Comparison of ENCODE assay signal across 22 cellular contexts in genomic region chr22:39238561-39238960, GRCh38. TPM values are rescaled to one million over a fixed set of nuclear protein-coding genes. Genes with fewer than 3 reads are reported as not detected.
DNase-seq lines count a peak whose midpoint lies in the region; ATAC-seq and TF ChIP-seq lines count a peak whose summit lies in the region.
"Had no signal": no experiment of that assay in that cellular context is flagged by ENCODE, and none has a peak within 500 bp of the region (broad histone marks: within the 10 kb centered on the region; RNA-seq: fewer than 3 reads in every experiment).

No MANE protein-coding gene starts in this region.

- peak overlapping the region; percentile 90 for H3K27ac Mint-ChIP-seq in CD4-positive, alpha-beta T cell
- H3K27ac Mint-ChIP-seq in natural killer cell treated with Interleukin-12 subunit alpha and Interleukin-12 subunit beta and Interleukin-15 and Interleukin-18, amount 100 ng/mL, for 72 hours: no peak overlapping the region
- H3K27ac Mint-ChIP-seq: activated naive CD8-positive, alpha-beta T cell; activated T-helper 1 cell treated with anti-CD3 and anti-CD28 coated beads, Interleukin-12 subunit alpha, Interleukin-12 subunit beta, Interleukin-2, Interleukin-4 antibody, amounts not matched to agents 30 ng/mL and 10 ng/mL and 1 ng/mL, durations not matched to agents 14 hours and 24 hours and 36 hours had no signal

- intact Hi-C loops in CD4-positive, alpha-beta T cell (cut with DNase I, micrococcal nuclease): no loop called here
- intact Hi-C loops in stomach (cut with DNase I; ENCODE audit: low total_unique reads): loop anchor here (5.0 kb wide), 1 partner anchor 74 kb away; no protein-coding TSS in a partner anchor

- H3K4me3 ChIP-seq in gastroesophageal sphincter (no peak overlapping the region), stomach (no peak overlapping the region)
- H3K4me3 ChIP-seq: ascending aorta, HAP-1, lower lobe of right lung had no signal

- peaks cover 12% of the 10 kb centered on the region for H3K36me3 Mint-ChIP-seq in CD4-positive, alpha-beta T cell (ENCODE audit: low read depth)
- H3K36me3 Mint-ChIP-seq in natural killer cell treated with Interleukin-12 subunit alpha and Interleukin-12 subunit beta and Interleukin-15 and Interleukin-18, amount 100 ng/mL, for 72 hours: no peaks in the 10 kb centered on the region
- H3K36me3 Mint-ChIP-seq: activated naive CD8-positive, alpha-beta T cell had no signal

- CTCF ChIA-PET in CD4-positive, alpha-beta T cell (lab: Charles Lee): no interaction called here

- H3K4me3 Mint-ChIP-seq in CD4-positive, alpha-beta T cell: peak overlapping the region; percentile 17
- H3K4me3 Mint-ChIP-seq in natural killer cell treated with Interleukin-12 subunit alpha and Interleukin-12 subunit beta and Interleukin-15 and Interleukin-18, amount 100 ng/mL, for 72 hours: no peak overlapping the region
- H3K4me3 Mint-ChIP-seq: activated naive CD8-positive, alpha-beta T cell; activated T-helper 1 cell treated with anti-CD3 and anti-CD28 coated beads, Interleukin-12 subunit alpha, Interleukin-12 subunit beta, Interleukin-2, Interleukin-4 antibody, amounts not matched to agents 30 ng/mL and 10 ng/mL and 1 ng/mL, durations not matched to agents 14 hours and 24 hours and 36 hours had no signal

- WGBS in gastroesophageal sphincter (ENCODE audit: low coverage in 1 of 2), 2 donors: 72 to 88% methylated on average over 2 to 3 of the region's 8 CpGs
- 74 to 86% (median 84%) methylated on average over 6 to 8 of the region's 8 CpGs for WGBS in stomach, 5 donors

- TF ChIP-seq POLR2A in gastroesophageal sphincter (IDR thresholded peaks at IDR 0.05) (no peak), stomach (IDR thresholded peaks at IDR 0.05) (no peak)

- H3K4me1 ChIP-seq in gastroesophageal sphincter (peaks cover 0 to 92% (median 18%) of the 10 kb centered on the region in 3 donors), stomach (peaks cover 92 to 100% (median 95%) of the 10 kb centered on the region in 4 donors)
- H3K4me1 ChIP-seq: HAP-1 had no signal

- no peaks in the 10 kb centered on the region for H3K9me3 ChIP-seq in CD4-positive, alpha-beta T cell (ENCODE audit: control insufficient read depth, low read length)
- H3K9me3 ChIP-seq in gastroesophageal sphincter: no peaks in the 10 kb centered on the region
- no peaks in the 10 kb centered on the region for H3K9me3 ChIP-seq in stomach
- H3K9me3 ChIP-seq: ascending aorta, HAP-1, lower lobe of right lung had no signal

- H3K4me1 Mint-ChIP-seq in CD4-positive, alpha-beta T cell (ENCODE audit: low read depth): peaks cover 83% of the 10 kb centered on the region
- peaks cover 40 to 57% of the 10 kb centered on the region in 2 donors for H3K4me1 Mint-ChIP-seq in natural killer cell treated with Interleukin-12 subunit alpha and Interleukin-12 subunit beta and Interleukin-15 and Interleukin-18, amount 100 ng/mL, for 72 hours (ENCODE audit: low read depth in 2 of 2)

- TF ChIP-seq EP300 in gastroesophageal sphincter (IDR thresholded peaks at IDR 0.05): no peak
- TF ChIP-seq EP300 in stomach (IDR thresholded peaks at IDR 0.05): no peak

- POLR2A ChIA-PET in CD4-positive, alpha-beta T cell (lab: Charles Lee): interaction anchor here (4.7 to 8.8 kb wide), 2 partner anchors 79 to 87 kb away, joined by 20 to 96 read pairs; partner anchors contain the start of genes CBX7 and RPL3

- H3K36me3 ChIP-seq in gastroesophageal sphincter: no peaks in the 10 kb centered on the region
- H3K36me3 ChIP-seq in stomach: peaks cover 0 to under 1% (median 0%) of the 10 kb centered on the region in 4 donors
- H3K36me3 ChIP-seq: ascending aorta, HAP-1, lower lobe of right lung had no signal

- H3K27ac ChIP-seq in CD4-positive, alpha-beta T cell (ENCODE audit: low read depth, low read length): no peak overlapping the region
- peak overlapping the region in 3 of 4 donors; percentile 73 to 84 (median 74) for H3K27ac ChIP-seq in gastroesophageal sphincter
- H3K27ac ChIP-seq in stomach: peak overlapping the region in 3 of 5 donors; percentile 71 to 86 (median 78)
- H3K27ac ChIP-seq: ascending aorta had no signal

- H3K27me3 ChIP-seq in CD4-positive, alpha-beta T cell (ENCODE audit: control insufficient read depth, insufficient read depth, low read length): peaks cover 24% of the 10 kb centered on the region
- H3K27me3 ChIP-seq in gastroesophageal sphincter (peaks cover 46% of the 10 kb centered on the region), stomach (peaks cover 0 to 81% (median 18%) of the 10 kb centered on the region in 3 donors)
- H3K27me3 ChIP-seq: ascending aorta had no signal

- no peak for ATAC-seq in CD4-positive, alpha-beta T cell (ENCODE audit: poor library complexity)
- no peak for ATAC-seq in gastroesophageal sphincter
- ATAC-seq in natural killer cell treated with Interleukin-12 subunit alpha and Interleukin-12 subunit beta and Interleukin-15 and Interleukin-18, amount 100 ng/mL, for 72 hours: no peak
- ATAC-seq: lower lobe of right lung had no signal

- TF ChIP-seq CTCF in CD4-positive, alpha-beta T cell (IDR thresholded peaks at IDR 0.05): no peak
- no peak for TF ChIP-seq CTCF in gastroesophageal sphincter (IDR thresholded peaks at IDR 0.05)
- TF ChIP-seq CTCF in stomach (IDR thresholded peaks at IDR 0.05): no peak

- no peaks in the 10 kb centered on the region for H3K9me3 Mint-ChIP-seq in CD4-positive, alpha-beta T cell
- no peaks in the 10 kb centered on the region for H3K9me3 Mint-ChIP-seq in natural killer cell treated with Interleukin-12 subunit alpha and Interleukin-12 subunit beta and Interleukin-15 and Interleukin-18, amount 100 ng/mL, for 72 hours
- H3K9me3 Mint-ChIP-seq: activated T-helper 1 cell treated with anti-CD3 and anti-CD28 coated beads, Interleukin-12 subunit alpha, Interleukin-12 subunit beta, Interleukin-2, Interleukin-4 antibody, amounts not matched to agents 30 ng/mL and 10 ng/mL and 1 ng/mL, durations not matched to agents 14 hours and 24 hours and 36 hours had no signal

- H3K27me3 Mint-ChIP-seq in CD4-positive, alpha-beta T cell: peaks cover 37% of the 10 kb centered on the region
- peaks cover 45 to 52% of the 10 kb centered on the region in 2 donors for H3K27me3 Mint-ChIP-seq in natural killer cell treated with Interleukin-12 subunit alpha and Interleukin-12 subunit beta and Interleukin-15 and Interleukin-18, amount 100 ng/mL, for 72 hours

- no peak for DNase-seq in CD4-positive, alpha-beta T cell
- peak; percentile 62 for DNase-seq in NCI-H69 (lab: John Stamatoyannopoulos, UW)
- no peak for DNase-seq in stomach
- no peak for DNase-seq in GM03348 (ENCODE audit: low spot score)
- no peak for DNase-seq in SKM-1 treated with dmso at 0.1 percent for 144 hours (lab: John Stamatoyannopoulos, UW; ENCODE audit: unreplicated experiment)
- DNase-seq in NOMO-1 treated with dmso at 0.1 percent for 144 hours (lab: John Stamatoyannopoulos, UW; ENCODE audit: unreplicated experiment): no peak
- no peak for DNase-seq in natural killer cell treated with Interleukin-12 subunit alpha and Interleukin-12 subunit beta and Interleukin-15 and Interleukin-18, amount 100 ng/mL, for 72 hours (ENCODE audit: low spot score)
- DNase-seq: activated CD4-positive, alpha-beta T cell treated with anti-CD3 and anti-CD28 coated beads, Interleukin-2, amount 50 U/mL, for 1 hour; dorsolateral prefrontal cortex; foreskin fibroblast; GF-D8; lower lobe of right lung; NCI-H446; SHP77 treated with DMSO at 0.1 percent for 48 hours; stimulated activated CD4-positive, alpha-beta T cell treated with anti-CD3 and anti-CD28 coated beads, Interleukin-12 subunit alpha, Interleukin-12 subunit beta, amount 100 ng/mL, for 4 hours; stimulated activated CD4-positive, alpha-beta T cell treated with anti-CD3 and anti-CD28 coated beads, Interleukin-4, amount 100 ng/mL, for 4 hours; T-helper 1 cell had no signal

RNA-seq across cellular contexts. Expression of gene PDGFB, which starts 6.2 kb away (rescaled TPM):
- total RNA-seq in CD4-positive, alpha-beta T cell: under 1 TPM; 0.45 to 0.69 TPM
- total RNA-seq in gastroesophageal sphincter (10 to 100 TPM in 3 of 4 donors, 1 to 10 TPM in 1; 7.1 to 27.9 (median 15.1) TPM), stomach (10 to 100 TPM in 2 of 5 donors, 1 to 10 TPM in 3; 1.2 to 58.5 (median 9.5) TPM)
- polyA plus RNA-seq in stomach: 1 to 10 TPM; 3.6 to 4.1 (median 3.6) TPM
- total RNA-seq in natural killer cell treated with Interleukin-12 subunit alpha and Interleukin-12 subunit beta and Interleukin-15 and Interleukin-18, amount 100 ng/mL, for 72 hours: not detected
